28 cellular contexts compared by ENCODE assay signal in the genomic region with DNA sequence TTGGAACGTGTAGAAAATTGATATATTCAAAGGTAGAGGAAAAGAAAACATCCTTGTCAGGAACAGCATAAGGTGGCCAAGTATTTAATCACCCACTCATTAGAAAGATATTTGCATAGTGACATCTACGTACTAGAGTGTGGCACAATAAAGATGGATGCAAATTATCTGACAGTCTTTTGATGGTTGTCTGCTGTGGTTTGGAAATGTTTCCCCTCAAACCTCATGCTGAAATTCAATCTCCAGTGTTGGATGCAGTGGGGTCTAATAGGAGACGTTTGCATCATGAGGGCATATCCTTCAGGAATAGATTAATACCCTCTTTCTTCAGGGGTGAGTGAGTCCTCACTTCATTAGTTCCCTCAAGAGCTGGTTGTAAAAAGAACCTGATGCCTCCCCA. TPM values are rescaled to one million over a fixed set of nuclear protein-coding genes. Genes with fewer than 3 reads are reported as not detected.
"Had no signal": no experiment of that assay in that cellular context is flagged by ENCODE, and none has a peak within 500 bp of the region (broad histone marks: within the 10 kb centered on the region; RNA-seq: fewer than 3 reads in every experiment).

No MANE protein-coding gene starts in this region.

- H3K4me3 ChIP-seq: left lung, lower lobe of right lung, ovary, right atrium auricular region, right lobe of liver, skin epidermis, suprapubic skin, thoracic aorta, tibial artery, upper lobe of right lung had no signal

- H3K27me3 ChIP-seq: left lung, ovary, right atrium auricular region, right lobe of liver, suprapubic skin, tibial artery, upper lobe of right lung had no signal

- H3K9me3 Mint-ChIP-seq: immature natural killer cell; natural killer cell treated with Interleukin-12 subunit alpha and Interleukin-12 subunit beta and Interleukin-15 and Interleukin-18, amount 100 ng/mL, for 72 hours had no signal

- H3K36me3 ChIP-seq: left lung, lower lobe of right lung, ovary, right atrium auricular region, right lobe of liver, suprapubic skin, thoracic aorta, tibial artery, upper lobe of right lung had no signal

- H3K4me1 ChIP-seq: left lung, lower lobe of right lung, right atrium auricular region, right lobe of liver, suprapubic skin, tibial artery, upper lobe of right lung had no signal

- H3K4me1 Mint-ChIP-seq: immature natural killer cell had no signal

- H3K27me3 Mint-ChIP-seq: naive thymus-derived CD4-positive, alpha-beta T cell; stimulated activated naive CD8-positive, alpha-beta T cell treated with anti-CD3 and anti-CD28 coated beads, Interleukin-15, Interleukin-2, amounts not matched to agents 100 ng/mL and 50 ng/mL, for 24 hours had no signal

- H3K27ac Mint-ChIP-seq: immature natural killer cell; mesothelial cell of epicardium; naive thymus-derived CD4-positive, alpha-beta T cell; progenitor cell of endocrine pancreas; stimulated activated effector memory CD8-positive, alpha-beta T cell treated with anti-CD3 and anti-CD28 coated beads, Interleukin-12 subunit alpha, Interleukin-12 subunit beta, amount 100 ng/mL, for 72 hours; stimulated activated naive CD8-positive, alpha-beta T cell treated with anti-CD3 and anti-CD28 coated beads, Interleukin-15, Interleukin-2, amounts not matched to agents 100 ng/mL and 50 ng/mL, for 24 hours had no signal

- DNase-seq: hypothalamus; immature natural killer cell; kidney; left colon; left lung; lower lobe of right lung; mammary epithelial cell; mesendoderm; naive thymus-derived CD4-positive, alpha-beta T cell; ovary; right lobe of liver; stimulated activated CD4-positive, alpha-beta T cell treated with anti-CD3 and anti-CD28 coated beads, Interleukin-12 subunit alpha, Interleukin-12 subunit beta, amount 100 ng/mL, for 4 hours; stimulated activated CD4-positive, alpha-beta T cell treated with anti-CD3 and anti-CD28 coated beads, Interleukin-15, amount 100 ng/mL, for 24 hours; stimulated activated CD4-positive, alpha-beta T cell treated with anti-CD3 and anti-CD28 coated beads, Interleukin-2, amount 100 ng/mL, for 24 hours; stimulated activated CD4-positive, alpha-beta T cell treated with anti-CD3 and anti-CD28 coated beads, Interleukin-4, amount 100 ng/mL, for 24 hours; stimulated activated naive CD4-positive, alpha-beta T cell; tibial artery; upper lobe of right lung had no signal

- H3K4me3 Mint-ChIP-seq: immature natural killer cell; mesothelial cell of epicardium; naive thymus-derived CD4-positive, alpha-beta T cell; natural killer cell treated with Interleukin-12 subunit alpha and Interleukin-12 subunit beta and Interleukin-15 and Interleukin-18, amount 100 ng/mL, for 72 hours; stimulated activated effector memory CD8-positive, alpha-beta T cell treated with anti-CD3 and anti-CD28 coated beads, Interleukin-12 subunit alpha, Interleukin-12 subunit beta, amount 100 ng/mL, for 72 hours; stimulated activated naive CD8-positive, alpha-beta T cell treated with anti-CD3 and anti-CD28 coated beads, Interleukin-15, Interleukin-2, amounts not matched to agents 100 ng/mL and 50 ng/mL, for 24 hours had no signal

- ATAC-seq: left colon; left lung; lower lobe of right lung; naive thymus-derived CD4-positive, alpha-beta T cell; natural killer cell treated with Interleukin-12 subunit alpha and Interleukin-12 subunit beta and Interleukin-15 and Interleukin-18, amount 100 ng/mL, for 72 hours; right lobe of liver; stimulated activated effector memory CD8-positive, alpha-beta T cell treated with anti-CD3 and anti-CD28 coated beads, Interleukin-12 subunit alpha, Interleukin-12 subunit beta, amount 100 ng/mL, for 72 hours; upper lobe of right lung had no signal

- H3K36me3 Mint-ChIP-seq: mesothelial cell of epicardium; stimulated activated effector memory CD8-positive, alpha-beta T cell treated with anti-CD3 and anti-CD28 coated beads, Interleukin-12 subunit alpha, Interleukin-12 subunit beta, amount 100 ng/mL, for 72 hours had no signal

- H3K9me3 ChIP-seq: left lung, lower lobe of right lung, ovary, right atrium auricular region, right lobe of liver, suprapubic skin, thoracic aorta, tibial artery, upper lobe of right lung had no signal

- H3K27ac ChIP-seq: left lung, lower lobe of right lung, ovary, right atrium auricular region, right lobe of liver, skin epidermis, suprapubic skin, thoracic aorta, tibial artery, upper lobe of right lung had no signal

RNA-seq across cellular contexts. Expression of a gene that starts 34.1 kb away (rescaled TPM):
- polyA plus RNA-seq: neural cell had no signal
